Comparison of ENCODE assay signal across 11 cellular contexts in the genomic region with DNA sequence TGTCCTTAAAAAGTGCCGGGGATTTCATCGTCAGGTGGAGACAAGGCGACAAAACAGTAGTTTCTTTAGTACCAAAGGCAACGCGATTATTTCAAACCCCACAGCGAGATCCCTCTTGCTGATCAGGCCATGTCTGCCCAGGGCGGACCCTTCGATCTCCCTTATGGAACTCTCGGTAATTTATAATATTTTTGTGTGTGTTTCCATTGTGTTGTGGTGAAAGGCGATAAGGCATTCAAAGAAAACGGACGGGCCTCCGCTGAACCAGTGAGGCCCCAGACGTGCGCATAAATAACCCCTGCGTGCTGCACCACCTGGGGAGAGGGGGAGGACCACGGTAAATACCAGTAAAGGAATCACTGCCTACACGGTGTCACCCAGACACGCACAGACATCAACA. TPM values are rescaled to one million over a fixed set of nuclear protein-coding genes. Genes with fewer than 3 reads are reported as not detected.
DNase-seq lines count a peak whose midpoint lies in the region; ATAC-seq lines count a peak whose summit lies in the region.
"Had no signal": no experiment of that assay in that cellular context is flagged by ENCODE, and none has a peak within 500 bp of the region (broad histone marks: within the 10 kb centered on the region; RNA-seq: fewer than 3 reads in every experiment).

No MANE protein-coding gene starts in this region.

- no peak overlapping the region for H4K8ac ChIP-seq in trophoblast cell (ENCODE audit: low read depth, low read length)

- H2BK120ac ChIP-seq in trophoblast cell (ENCODE audit: insufficient read depth, low read length, poor library complexity): no peak overlapping the region

- DNase-seq in NCI-H82 (lab: John Stamatoyannopoulos, UW) (peak; percentile 43), NCI-H82 treated with DMSO at 0.1 percent for 48 hours (lab: John Stamatoyannopoulos, UW; ENCODE audit: unreplicated experiment) (no peak), NCI-H69 (lab: John Stamatoyannopoulos, UW) (peak; percentile 83), trophoblast cell (no peak), GOT3 (lab: John Stamatoyannopoulos, UW) (no peak)

- no peak overlapping the region for H4K91ac ChIP-seq in trophoblast cell (ENCODE audit: low read depth, low read length)

- H3K79me2 ChIP-seq in trophoblast cell (ENCODE audit: control insufficient read depth, insufficient read depth, low read length, poor library complexity): no peaks in the 10 kb centered on the region

- H3K18ac ChIP-seq in trophoblast cell (ENCODE audit: low read length): no peak overlapping the region

- H3K4me3 ChIP-seq in ectodermal cell (ENCODE audit: insufficient read depth, low read depth, low read length) (peak overlapping the region; percentile 16), trophoblast cell (ENCODE audit: low read depth, low read length) (no peak overlapping the region)

- H3K27me3 ChIP-seq in ectodermal cell (ENCODE audit: control insufficient read depth, insufficient read depth, low read length, poor library complexity, severe bottlenecking) (peaks cover 76% of the 10 kb centered on the region), trophoblast cell (ENCODE audit: insufficient read depth, low read length) (peaks cover 60% of the 10 kb centered on the region)

- H2AFZ ChIP-seq in trophoblast cell (ENCODE audit: insufficient read depth, low read length, poor library complexity): no peak overlapping the region

- H3K14ac ChIP-seq in trophoblast cell (ENCODE audit: low read length): no peak overlapping the region

- H3K27ac ChIP-seq in ectodermal cell (ENCODE audit: insufficient read depth, low read depth, low read length, poor library complexity, severe bottlenecking) (no peak overlapping the region), trophoblast cell (ENCODE audit: low read depth, low read length) (no peak overlapping the region)
- H3K27ac ChIP-seq: SK-N-MC had no signal

- ATAC-seq in HG02678 (IDR thresholded peaks at IDR 0.05; ENCODE audit: unreplicated experiment) (no peak), GM19455 (IDR thresholded peaks at IDR 0.05; ENCODE audit: unreplicated experiment) (no peak)

- no peak overlapping the region for H3K4ac ChIP-seq in trophoblast cell (ENCODE audit: low read depth, low read length)

- H2BK5ac ChIP-seq in trophoblast cell (ENCODE audit: low read depth, low read length, poor library complexity): no peak overlapping the region

- H3K9me3 ChIP-seq in ectodermal cell (ENCODE audit: control insufficient read depth, low read length) (no peaks in the 10 kb centered on the region), trophoblast cell (ENCODE audit: insufficient read depth, low read depth, low read length) (peaks cover 2% of the 10 kb centered on the region)
- H3K9me3 ChIP-seq: HAP-1 had no signal

- H2AK5ac ChIP-seq in trophoblast cell (ENCODE audit: low read length): no peak overlapping the region

- 9 to 13% methylated on average over 19 of the region's 19 CpGs for WGBS in ectodermal cell, 2 experiments
- no CpG with 5 or more reads among the region's 19 CpGs for WGBS in trophoblast cell (ENCODE audit: extremely low coverage, insufficient coverage, insufficient read length)

- H3K36me3 ChIP-seq in ectodermal cell (ENCODE audit: control insufficient read depth, insufficient read depth, low read length): no peaks in the 10 kb centered on the region
- no peaks in the 10 kb centered on the region for H3K36me3 ChIP-seq in trophoblast cell (ENCODE audit: control insufficient read depth in 1 of 2, insufficient read depth in 2 of 2, low read length in 2 of 2)
- H3K36me3 ChIP-seq: HAP-1 had no signal

- H3K4me2 ChIP-seq in trophoblast cell (ENCODE audit: low read length): peak overlapping the region; percentile 35

- no peak overlapping the region for H2BK12ac ChIP-seq in trophoblast cell (ENCODE audit: low read length)

- H3K4me1 ChIP-seq in ectodermal cell (ENCODE audit: control insufficient read depth, insufficient read depth, low read length) (peaks cover 28% of the 10 kb centered on the region), trophoblast cell (ENCODE audit: control insufficient read depth in 1 of 2, insufficient read depth in 2 of 2, low read length in 2 of 2) (peaks cover 12 to 22% of the 10 kb centered on the region in 2 experiments)

- H3K23ac ChIP-seq in trophoblast cell (ENCODE audit: low read length): no peak overlapping the region

- H4K12ac ChIP-seq in trophoblast cell (ENCODE audit: low read depth, low read length): no peak overlapping the region

- H3K9ac ChIP-seq in trophoblast cell (ENCODE audit: low read length): no peak overlapping the region

- H3K79me1 ChIP-seq in trophoblast cell (ENCODE audit: low read length): no peaks in the 10 kb centered on the region

RNA-seq across cellular contexts. Expression of gene GAD1, which starts 1.4 kb away (rescaled TPM):
- polyA plus RNA-seq in ectodermal cell (2013, experiment 1 of 4): 12.3 TPM
- polyA plus RNA-seq in ectodermal cell (2013, experiment 2 of 4): 12.5 TPM
- 11.1 TPM for polyA plus RNA-seq in ectodermal cell (2013, experiment 3 of 4)
- polyA plus RNA-seq in ectodermal cell (2013, experiment 4 of 4): 11.4 TPM
- 0.44 and 0.51 TPM in 2 replicates for polyA plus RNA-seq in trophoblast cell (2013)
- polyA plus RNA-seq: AG04450 had no signal

RNA-seq across cellular contexts. Expression of gene ERICH2, which starts 45.1 kb away (rescaled TPM):
- polyA plus RNA-seq in ectodermal cell (2013, experiment 1 of 4): 5.4 TPM
- polyA plus RNA-seq in ectodermal cell (2013, experiment 2 of 4): 4.5 TPM
- 3.5 TPM for polyA plus RNA-seq in ectodermal cell (2013, experiment 3 of 4)
- polyA plus RNA-seq in ectodermal cell (2013, experiment 4 of 4): 4.7 TPM
- polyA plus RNA-seq in trophoblast cell (2013): 0.21 and 0.45 TPM in 2 replicates
- polyA plus RNA-seq: AG04450 had no signal

Comparison
In these comparisons a context has a peak if more than half of its experiments do, and no peak if none do; other contexts are left out.
1. DNase-seq: peak in NCI-H82 (single experiment) and NCI-H69 (single experiment); none in NCI-H82 treated with DMSO at 0.1 percent for 48 hours (single experiment), trophoblast cell (0 of 2) and GOT3 (single experiment).